ENCODE assay signal across 18 cellular contexts in the genomic region with DNA sequence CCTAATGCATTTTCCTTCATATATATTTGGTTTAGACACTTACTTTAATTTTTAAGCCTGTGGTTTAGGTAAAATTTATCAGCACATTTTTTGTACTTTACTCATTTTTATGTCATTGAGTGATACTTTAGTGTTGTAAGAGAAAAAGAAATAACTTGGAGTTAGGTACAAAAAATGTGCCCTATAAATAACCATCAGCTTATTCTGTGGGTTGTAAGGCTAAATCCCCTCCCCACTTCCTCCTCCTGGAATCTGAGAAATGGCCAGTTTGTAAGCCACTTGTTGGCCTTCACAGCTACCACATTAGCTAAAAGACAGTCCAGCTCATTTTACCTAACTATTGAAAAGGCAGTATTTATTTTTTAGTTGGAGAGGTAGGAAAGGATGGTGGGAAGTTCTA.
"Had no signal": no experiment of that assay in that cellular context is flagged by ENCODE, and none has a peak within 500 bp of the region (broad histone marks: within the 10 kb centered on the region; RNA-seq: fewer than 3 reads in every experiment).

No MANE protein-coding gene starts in this region.

- ATAC-seq: activated CD8-positive, alpha-beta T cell treated with anti-CD3 and anti-CD28 coated beads, Interleukin-2, amount 10 ng/mL, durations not matched to agents 7 days and 5 days; activated naive CD8-positive, alpha-beta T cell treated with anti-CD3 and anti-CD28 coated beads, Interleukin-2, amount 50 U/mL, for 24 hours; esophagus mucosa; upper lobe of right lung had no signal

- DNase-seq: activated CD4-positive, alpha-beta T cell treated with anti-CD3 and anti-CD28 coated beads for 1 hour; activated CD4-positive, alpha-beta T cell treated with anti-CD3 and anti-CD28 coated beads, Interleukin-2, amount 50 U/mL, for 1 hour; activated CD8-positive, alpha-beta T cell treated with anti-CD3 and anti-CD28 coated beads, Interleukin-2, amount 10 ng/mL, durations not matched to agents 7 days and 5 days; activated gamma-delta T cell; activated naive CD4-positive, alpha-beta T cell treated with anti-CD3 and anti-CD28 coated beads, Interleukin-2, amount 50 U/mL, for 16 hours; activated naive CD8-positive, alpha-beta T cell treated with anti-CD3 and anti-CD28 coated beads, Interleukin-2, amount 50 U/mL, for 24 hours; effector memory CD4-positive, alpha-beta T cell; hippocampal formation; occipital lobe; posterior cingulate gyrus; retina; stimulated activated CD4-positive, alpha-beta T cell treated with anti-CD3 and anti-CD28 coated beads, Interleukin-12 subunit alpha, Interleukin-12 subunit beta, amount 100 ng/mL, for 4 hours; stimulated activated CD4-positive, alpha-beta T cell treated with anti-CD3 and anti-CD28 coated beads, Interleukin-4, amount 100 ng/mL, for 4 hours; substantia nigra; T-helper 9 cell; thyroid gland; upper lobe of right lung had no signal
